ENCODE assay signal across 19 cellular contexts in genomic region chr22:28247667-28248363, GRCh38.
DNase-seq lines count a peak whose midpoint lies in the region; ATAC-seq and TF ChIP-seq lines count a peak whose summit lies in the region.
"Had no signal": no experiment of that assay in that cellular context is flagged by ENCODE, and none has a peak within 500 bp of the region (broad histone marks: within the 10 kb centered on the region; RNA-seq: fewer than 3 reads in every experiment).

No MANE protein-coding gene starts in this region.

- TF ChIP-seq CTCF in GM13977 (IDR thresholded peaks at IDR 0.05; ENCODE audit: extremely low read depth, insufficient read depth, missing control alignments): no peak

- DNase-seq in NCI-H1417 (lab: John Stamatoyannopoulos, UW) (peak; percentile 16 to 68 (median 31)), NCI-H1417 treated with DMSO at 0.1 percent for 48 hours (lab: John Stamatoyannopoulos, UW) (no peak), OCI-M1 (lab: John Stamatoyannopoulos, UW) (peak; percentile 35), head of caudate nucleus (peak in 24 of 42 donors; percentile 5 to 64 (median 28)), putamen (ENCODE audit: low spot score) (peak; percentile 63), GM13977 (ENCODE audit: low spot score) (no peak)
- DNase-seq: CD8-positive, alpha-beta T cell; cortex of kidney; EL; erythroblast; GOT3; ovary; Peyer's patch; stimulated activated CD4-positive, alpha-beta T cell treated with anti-CD3 and anti-CD28 coated beads, Interleukin-4, amount 100 ng/mL, for 4 hours; thyroid gland had no signal

- in situ Hi-C loops in GM13977 (cut with MboI; ENCODE audit: low pct_unique_long_range_greater_than_20kb, low sequenced_read_pairs, unreplicated experiment): no loop called here

- intact Hi-C loops in head of caudate nucleus (cut with DNase I): no loop called here

- ATAC-seq in HG03565 (IDR thresholded peaks at IDR 0.05; ENCODE audit: unreplicated experiment): no peak
- ATAC-seq in HG02840 (IDR thresholded peaks at IDR 0.05; ENCODE audit: low FRiP score, unreplicated experiment): no peak
- ATAC-seq: A549; CD8-positive, alpha-beta T cell; HepG2 had no signal

Comparison
In these comparisons a context has a peak if more than half of its experiments do, and no peak if none do; other contexts are left out.
1. DNase-seq: peak in NCI-H1417 (3 of 3), OCI-M1 (single experiment), head of caudate nucleus (24 of 42) and putamen (single experiment); none in NCI-H1417 treated with DMSO at 0.1 percent for 48 hours (single experiment) and GM13977 (single experiment).